ENCODE assay signal across 21 cellular contexts in the genomic region with DNA sequence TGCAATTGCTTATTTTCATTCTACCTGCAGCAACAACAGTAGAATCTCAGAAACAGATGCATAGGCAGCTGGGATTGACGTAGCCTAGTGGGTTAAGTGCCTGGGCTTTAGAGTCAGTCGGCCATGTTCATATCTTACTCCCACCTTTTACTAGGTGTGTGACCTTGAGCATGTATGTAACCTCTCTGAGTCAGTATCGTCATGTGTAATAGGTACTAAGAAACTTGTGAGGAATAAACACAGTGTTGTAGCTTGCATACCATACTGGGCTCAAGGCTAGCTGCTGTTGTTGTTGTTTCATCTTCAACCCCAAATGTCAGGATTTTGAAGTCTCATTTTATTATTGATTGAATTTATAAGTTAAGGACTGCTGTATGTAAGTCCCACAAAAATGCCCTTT. TPM values are rescaled to one million over a fixed set of nuclear protein-coding genes. Genes with fewer than 3 reads are reported as not detected.
A peak's percentile ranks its signal among the peaks of the same experiment; 100 is the strongest.
DNase-seq lines count a peak whose midpoint lies in the region; ATAC-seq and TF ChIP-seq lines count a peak whose summit lies in the region.
"Had no signal": no experiment of that assay in that cellular context is flagged by ENCODE, and none has a peak within 500 bp of the region (broad histone marks: within the 10 kb centered on the region; RNA-seq: fewer than 3 reads in every experiment).

No MANE protein-coding gene starts in this region.

- no peaks in the 10 kb centered on the region for H3K27me3 Mint-ChIP-seq in activated CD4-positive, alpha-beta T cell treated with anti-CD3 and anti-CD28 coated beads for 36 hours
- H3K27me3 Mint-ChIP-seq in natural killer cell (ENCODE audit: low read depth in 2 of 2), result no peaks in the 10 kb centered on the region

- no peaks in the 10 kb centered on the region for H3K9me2 ChIP-seq in OCI-LY1 (ENCODE audit: low read depth, low read length)

- H3K27me3 ChIP-seq in ACC112 (ENCODE audit: insufficient read depth, low read length), result no peaks in the 10 kb centered on the region
- H3K27me3 ChIP-seq in OCI-LY1 (ENCODE audit: insufficient read depth, low read length), result no peaks in the 10 kb centered on the region
- H3K27me3 ChIP-seq: MG63, Peyer's patch had no signal

- CTCF ChIA-PET in activated CD4-positive, alpha-beta T cell treated with anti-CD3 and anti-CD28 coated beads for 36 hours (lab: Charles Lee), result no interaction called here

- H3K4me2 ChIP-seq in OCI-LY1 (ENCODE audit: low read length), result no peak overlapping the region

- H4K20me1 ChIP-seq in OCI-LY1 (ENCODE audit: insufficient read depth, low read length), result no peaks in the 10 kb centered on the region

- no peak overlapping the region for H2AFZ ChIP-seq in ACC112 (ENCODE audit: low read length, unreplicated experiment)
- H2AFZ ChIP-seq in OCI-LY1 (ENCODE audit: low read length), result no peak overlapping the region

- no peaks in the 10 kb centered on the region for H3K9me3 Mint-ChIP-seq in activated CD4-positive, alpha-beta T cell treated with anti-CD3 and anti-CD28 coated beads for 36 hours (ENCODE audit: low read depth)
- no peaks in the 10 kb centered on the region for H3K9me3 Mint-ChIP-seq in natural killer cell
- H3K9me3 Mint-ChIP-seq: HFFc6 had no signal

- POLR2A ChIA-PET in activated CD4-positive, alpha-beta T cell treated with anti-CD3 and anti-CD28 coated beads for 36 hours (lab: Charles Lee), result interaction anchor here (0.6 kb wide), 1 partner anchor 11 kb away, joined by 4 read pairs; no protein-coding TSS in a partner anchor

- H3K4me3 ChIP-seq in ACC112 (ENCODE audit: low read depth, low read length) (no peak overlapping the region), OCI-LY1 (ENCODE audit: low read depth, low read length, poor library complexity, severe bottlenecking) (no peak overlapping the region)
- H3K4me3 ChIP-seq: BLaER1 treated with 17β-estradiol and CSF1 and Interleukin-3, amounts not matched to agents 10 nM and 100 nM; MG63; Peyer's patch had no signal

- no peak overlapping the region for H3K4me3 Mint-ChIP-seq in activated CD4-positive, alpha-beta T cell treated with anti-CD3 and anti-CD28 coated beads for 36 hours
- H3K4me3 Mint-ChIP-seq in natural killer cell, result no peak overlapping the region
- H3K4me3 Mint-ChIP-seq: HFFc6 had no signal

- H3F3A ChIP-seq in OCI-LY1 (ENCODE audit: insufficient read depth, low read length), result no peaks in the 10 kb centered on the region

- TF ChIP-seq CTCF in OCI-LY1 (IDR thresholded peaks at IDR 0.05; ENCODE audit: low read length) (no peak), natural killer cell (IDR thresholded peaks at IDR 0.05) (no peak)

- H3K9me3 ChIP-seq in OCI-LY1 (ENCODE audit: low read length), result no peaks in the 10 kb centered on the region
- H3K9me3 ChIP-seq: BLaER1 treated with 17β-estradiol and CSF1 and Interleukin-3, amounts not matched to agents 10 nM and 100 nM; MG63; Peyer's patch had no signal

- H3K4me1 ChIP-seq in ACC112 (ENCODE audit: control insufficient read depth, insufficient read depth, low read length, unreplicated experiment) (peaks cover 33% of the 10 kb centered on the region), OCI-LY1 (ENCODE audit: insufficient read depth, low read length, severe bottlenecking) (peaks cover 35% of the 10 kb centered on the region)

- H3K27ac ChIP-seq in ACC112 (ENCODE audit: low read depth, low read length) (peak overlapping the region; percentile 4; the same call in 1 of the 2 replicates), OCI-LY1 (ENCODE audit: low read depth, low read length, poor library complexity, severe bottlenecking) (peak overlapping the region; percentile 27)
- H3K27ac ChIP-seq: BLaER1 treated with 17β-estradiol and CSF1 and Interleukin-3, amounts not matched to agents 10 nM and 100 nM; Peyer's patch had no signal

- H3K79me2 ChIP-seq in ACC112 (ENCODE audit: control insufficient read depth, insufficient read depth, low read length, unreplicated experiment) (peaks cover 79% of the 10 kb centered on the region), OCI-LY1 (ENCODE audit: insufficient read depth, low read length) (peaks cover 38% of the 10 kb centered on the region)

- peak; percentile 76 for ATAC-seq in activated CD4-positive, alpha-beta T cell treated with anti-CD3 and anti-CD28 coated beads for 36 hours
- no peak for ATAC-seq in natural killer cell
- ATAC-seq: Right ventricle myocardium inferior had no signal

- intact Hi-C loops in activated CD4-positive, alpha-beta T cell treated with anti-CD3 and anti-CD28 coated beads for 36 hours (cut with DNase I, micrococcal nuclease), result no loop called here
- intact Hi-C loops in natural killer cell (cut with micrococcal nuclease), result no loop called here

- peaks cover 26% of the 10 kb centered on the region for H3K36me3 Mint-ChIP-seq in activated CD4-positive, alpha-beta T cell treated with anti-CD3 and anti-CD28 coated beads for 36 hours (ENCODE audit: low read depth)
- H3K36me3 Mint-ChIP-seq in natural killer cell, result no peaks in the 10 kb centered on the region

- peaks cover 46% of the 10 kb centered on the region for H3K4me1 Mint-ChIP-seq in activated CD4-positive, alpha-beta T cell treated with anti-CD3 and anti-CD28 coated beads for 36 hours
- H3K4me1 Mint-ChIP-seq in natural killer cell, result peaks cover 57 to 67% of the 10 kb centered on the region in 2 donors

- no peak overlapping the region for H3K9ac ChIP-seq in OCI-LY1 (ENCODE audit: low read length)
- H3K9ac ChIP-seq: BLaER1 treated with 17β-estradiol and CSF1 and Interleukin-3, amounts not matched to agents 10 nM and 100 nM had no signal

- peak overlapping the region; percentile 85 for H3K27ac Mint-ChIP-seq in activated CD4-positive, alpha-beta T cell treated with anti-CD3 and anti-CD28 coated beads for 36 hours
- H3K27ac Mint-ChIP-seq in natural killer cell, result peak overlapping the region; percentile 68 to 87

- H3K36me3 ChIP-seq in ACC112 (ENCODE audit: insufficient read depth, low read length) (no peaks in the 10 kb centered on the region), OCI-LY1 (ENCODE audit: insufficient read depth, low read length) (peaks cover 5% of the 10 kb centered on the region)
- H3K36me3 ChIP-seq: Peyer's patch had no signal

- DNase-seq in activated CD4-positive, alpha-beta T cell treated with anti-CD3 and anti-CD28 coated beads for 36 hours, result no peak
- no peak for DNase-seq in activated CD4-positive, alpha-beta T cell treated with anti-CD3 and anti-CD28 coated beads, Interleukin-2, amount 50 U/mL, for 1 hour
- no peak for DNase-seq in natural killer cell
- DNase-seq in stimulated activated CD4-positive, alpha-beta T cell treated with anti-CD3 and anti-CD28 coated beads, Interleukin-1b, Interleukin-23, amount 100 ng/mL, for 48 hours, result no peak
- no peak for DNase-seq in AG08395 (ENCODE audit: low spot score)
- DNase-seq in nucleus accumbens (lab: John Stamatoyannopoulos, UW), result no peak
- DNase-seq: 8988T, COR-L47, DMS153, HFFc6, IMR-90, Karpas-422, MG63, NCI-H1092, NCI-H2081 treated with DMSO at 0.1 percent for 48 hours, NCI-H524 treated with DMSO at 0.1 percent for 48 hours, Peyer's patch had no signal

RNA-seq across cellular contexts. Expression of gene RAB9A, which starts 14.2 kb away (rescaled TPM):
- total RNA-seq in activated CD4-positive, alpha-beta T cell treated with anti-CD3 and anti-CD28 coated beads for 36 hours, result 10 to 100 TPM; 24.9 to 31.4 TPM
- 10 to 100 TPM; 27.0 to 36.9 (median 32.9) TPM for total RNA-seq in natural killer cell

RNA-seq across cellular contexts. Expression of gene TRAPPC2, which starts 31.3 kb away (rescaled TPM):
- total RNA-seq in activated CD4-positive, alpha-beta T cell treated with anti-CD3 and anti-CD28 coated beads for 36 hours, result 10 to 100 TPM; 10.3 to 16.4 TPM
- 10 to 100 TPM; 24.2 to 63.3 (median 42.4) TPM for total RNA-seq in natural killer cell

RNA-seq across cellular contexts. Expression of gene OFD1, which starts 31.4 kb away (rescaled TPM):
- total RNA-seq in activated CD4-positive, alpha-beta T cell treated with anti-CD3 and anti-CD28 coated beads for 36 hours, result 10 to 100 TPM; 28.0 to 32.4 TPM
- 10 to 100 TPM; 62.8 to 77.6 (median 74.9) TPM for total RNA-seq in natural killer cell

RNA-seq across cellular contexts. Expression of gene TCEANC, which starts 50.2 kb away (rescaled TPM):
- total RNA-seq in activated CD4-positive, alpha-beta T cell treated with anti-CD3 and anti-CD28 coated beads for 36 hours, result 1 to 10 TPM; 1.9 to 2.3 TPM
- 10 to 100 TPM; 11.2 to 17.8 (median 13.4) TPM for total RNA-seq in natural killer cell
